In the genomic region with DNA sequence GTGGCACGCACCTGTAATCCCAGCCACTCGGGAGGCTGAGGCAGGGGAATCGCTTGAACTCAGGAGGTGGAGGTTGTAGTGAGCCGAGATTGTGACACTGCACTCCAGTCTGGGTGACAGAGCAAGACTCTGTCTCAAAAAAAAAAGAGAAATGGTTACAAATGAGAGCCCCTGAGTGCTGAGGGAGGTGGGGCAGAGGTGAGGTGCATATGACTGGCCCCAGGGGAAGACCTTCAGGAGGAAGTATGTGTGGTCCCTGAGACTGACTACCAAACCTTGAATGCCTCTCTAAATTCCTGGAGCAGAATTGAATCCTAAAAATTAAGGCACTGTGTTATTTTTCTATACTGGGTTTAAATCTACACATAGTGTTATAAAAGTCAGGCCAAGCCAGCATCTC, we compare ENCODE assay signal across 5 cellular contexts. TPM values are rescaled to one million over a fixed set of nuclear protein-coding genes. Genes with fewer than 3 reads are reported as not detected.
"Had no signal": no experiment of that assay in that cellular context is flagged by ENCODE, and none has a peak within 500 bp of the region (broad histone marks: within the 10 kb centered on the region; RNA-seq: fewer than 3 reads in every experiment).

No MANE protein-coding gene starts in this region.

RNA-seq across cellular contexts. Expression of a gene that starts 11.9 kb away (rescaled TPM):
- total RNA-seq: M059J, PC-9, SJSA1 had no signal

RNA-seq across cellular contexts. Expression of a gene that starts 27.8 kb away (rescaled TPM):
- total RNA-seq: HT-29, M059J, PC-9, Right ventricle myocardium superior, SJSA1 had no signal

RNA-seq across cellular contexts. Expression of a gene that starts 34.6 kb away (rescaled TPM):
- total RNA-seq: HT-29, M059J, PC-9, SJSA1 had no signal
